In genomic region chr1:238485062-238485905, GRCh38 we compare ENCODE assay signal across 10 cellular contexts.
A peak's percentile ranks its signal among the peaks of the same experiment; 100 is the strongest.
DNase-seq lines count a peak whose midpoint lies in the region; FAIRE-seq and TF ChIP-seq lines count a peak whose summit lies in the region.
"Had no signal": no experiment of that assay in that cellular context is flagged by ENCODE, and none has a peak within 500 bp of the region (broad histone marks: within the 10 kb centered on the region; RNA-seq: fewer than 3 reads in every experiment).

No MANE protein-coding gene starts in this region.

- H3K4me1 ChIP-seq in ES-I3 (ENCODE audit: insufficient read depth, low read length) (peaks cover 15% of the 10 kb centered on the region; the same call in 1 of the 2 replicates), NT2/D1 (ENCODE audit: insufficient read depth, insufficient read length) (no peaks in the 10 kb centered on the region), endodermal cell (ENCODE audit: control insufficient read depth, insufficient read depth, low read length) (no peaks in the 10 kb centered on the region)

- H3K36me3 ChIP-seq in ES-I3 (ENCODE audit: insufficient read depth, low read length) (no peaks in the 10 kb centered on the region; the same call in 1 of the 2 replicates), NT2/D1 (ENCODE audit: insufficient read depth, insufficient read length, low read length) (no peaks in the 10 kb centered on the region), endodermal cell (ENCODE audit: control insufficient read depth, insufficient read depth, low read length) (no peaks in the 10 kb centered on the region)

- no peak for DNase-seq in NT2/D1 (ENCODE audit: low read depth, low spot score)
- DNase-seq in endodermal cell, result peak; percentile 83
- DNase-seq in osteocyte (ENCODE audit: extremely low spot score, unreplicated experiment), result no peak
- DNase-seq in NCI-H526 treated with DMSO at 0.1 percent for 48 hours (lab: John Stamatoyannopoulos, UW), result no peak
- no peak for DNase-seq in GM20000 (ENCODE audit: low spot score)
- DNase-seq in AG20443 (ENCODE audit: low spot score), result no peak
- DNase-seq in frontal cortex (ENCODE audit: low spot score in 2 of 2), result no peak
- DNase-seq: activated CD4-positive, alpha-beta T cell treated with anti-CD3 and anti-CD28 coated beads, Interleukin-2, amount 10 ng/mL, durations not matched to agents 24 days and 14 days; nucleus accumbens had no signal

- no peaks in the 10 kb centered on the region for H3K27me3 ChIP-seq in NT2/D1 (ENCODE audit: insufficient read depth, insufficient read length)
- H3K27me3 ChIP-seq in endodermal cell (ENCODE audit: control insufficient read depth, insufficient read depth, low read length, poor library complexity, severe bottlenecking), result no peaks in the 10 kb centered on the region

- H3K9ac ChIP-seq in ES-I3 (ENCODE audit: low read depth, low read length), result peak overlapping the region; percentile 79
- peak overlapping the region; percentile 21 for H3K9ac ChIP-seq in NT2/D1 (ENCODE audit: insufficient read length, low read depth)
- H3K9ac ChIP-seq in endodermal cell (ENCODE audit: extremely low read depth, low read length, poor library complexity, severe bottlenecking), result no peak overlapping the region

- H3K27me3 Mint-ChIP-seq in endodermal cell (ENCODE audit: insufficient read depth) (no peaks in the 10 kb centered on the region), osteocyte (ENCODE audit: unreplicated experiment) (no peaks in the 10 kb centered on the region)
- H3K27me3 Mint-ChIP-seq: activated CD4-positive, alpha-beta T cell treated with anti-CD3 and anti-CD28 coated beads, Interleukin-2, amount 10 ng/mL, durations not matched to agents 24 days and 14 days had no signal

- H3K4me1 Mint-ChIP-seq in endodermal cell, result peaks cover 9% of the 10 kb centered on the region
- H3K4me1 Mint-ChIP-seq in osteocyte (ENCODE audit: unreplicated experiment), result peaks cover 59% of the 10 kb centered on the region
- H3K4me1 Mint-ChIP-seq: activated CD4-positive, alpha-beta T cell treated with anti-CD3 and anti-CD28 coated beads, Interleukin-2, amount 10 ng/mL, durations not matched to agents 24 days and 14 days had no signal

- no peak for FAIRE-seq in frontal cortex (lab: Jason Lieb, UNC)

- WGBS in endodermal cell (ENCODE audit: insufficient coverage in 1 of 2, insufficient read length in 1 of 2), 2 experiments, result 75 to 89% methylated on average over 5 to 14 of the region's 14 CpGs

- no peaks in the 10 kb centered on the region for H3K9me3 Mint-ChIP-seq in endodermal cell
- H3K9me3 Mint-ChIP-seq in osteocyte (ENCODE audit: unreplicated experiment), result no peaks in the 10 kb centered on the region
- H3K9me3 Mint-ChIP-seq: activated CD4-positive, alpha-beta T cell treated with anti-CD3 and anti-CD28 coated beads, Interleukin-2, amount 10 ng/mL, durations not matched to agents 24 days and 14 days had no signal

- TF ChIP-seq CTCF in endodermal cell (conservative IDR thresholded peaks at IDR 0.05) (no peak), osteocyte (IDR thresholded peaks at IDR 0.05) (no peak), GM20000 (IDR thresholded peaks at IDR 0.05; ENCODE audit: extremely low read depth, missing control alignments) (no peak)

- H3K27ac ChIP-seq in endodermal cell (ENCODE audit: low read depth, low read length), result no peak overlapping the region

- H3K36me3 Mint-ChIP-seq in endodermal cell (ENCODE audit: low read depth) (peaks cover 2% of the 10 kb centered on the region), osteocyte (ENCODE audit: unreplicated experiment) (peaks cover 8% of the 10 kb centered on the region)

- H3K27ac Mint-ChIP-seq in endodermal cell (peak overlapping the region; percentile 95), osteocyte (ENCODE audit: unreplicated experiment) (peak overlapping the region; percentile 97)
- H3K27ac Mint-ChIP-seq: activated CD4-positive, alpha-beta T cell treated with anti-CD3 and anti-CD28 coated beads, Interleukin-2, amount 10 ng/mL, durations not matched to agents 24 days and 14 days had no signal

- H3K4me3 Mint-ChIP-seq in endodermal cell (peak overlapping the region; percentile 77), osteocyte (ENCODE audit: unreplicated experiment) (peak overlapping the region; percentile 84)
- H3K4me3 Mint-ChIP-seq: activated CD4-positive, alpha-beta T cell treated with anti-CD3 and anti-CD28 coated beads, Interleukin-2, amount 10 ng/mL, durations not matched to agents 24 days and 14 days had no signal

- no peaks in the 10 kb centered on the region for H3K9me3 ChIP-seq in ES-I3 (ENCODE audit: control insufficient read depth, insufficient read depth, low read length)
- no peaks in the 10 kb centered on the region for H3K9me3 ChIP-seq in NT2/D1 (ENCODE audit: insufficient read depth, low read length)
- no peaks in the 10 kb centered on the region for H3K9me3 ChIP-seq in endodermal cell (ENCODE audit: control insufficient read depth, low read length)

- H3K4me3 ChIP-seq in NT2/D1 (ENCODE audit: insufficient read length, low read depth), result peak overlapping the region; percentile 45
- H3K4me3 ChIP-seq in endodermal cell (ENCODE audit: low read length), result no peak overlapping the region
